1 cellular context compared by ENCODE assay signal in genomic region chr10:121594623-121595320, GRCh38.
TF ChIP-seq lines count a peak whose summit lies in the region.

No MANE protein-coding gene starts in this region.

TF ChIP-seq in HepG2, 621 proteins besides CTCF, POLR2A, EP300 and RAD21:
- TF ChIP-seq THAP9 (CRISPR knock-in tag; IDR thresholded peaks at IDR 0.05; ENCODE audit: borderline replicate concordance) (no peak), AKAP8 (CRISPR knock-in tag; IDR thresholded peaks at IDR 0.05) (no peak), RARA (CRISPR knock-in tag; IDR thresholded peaks at IDR 0.05) (no peak), NFIB (CRISPR knock-in tag; IDR thresholded peaks at IDR 0.05; ENCODE audit: borderline replicate concordance) (no peak), ZSCAN22 (CRISPR knock-in tag; IDR thresholded peaks at IDR 0.05) (no peak), XBP1 (CRISPR knock-in tag; IDR thresholded peaks at IDR 0.05) (no peak), ELF4 (CRISPR knock-in tag; IDR thresholded peaks at IDR 0.05; ENCODE audit: borderline replicate concordance) (no peak), ZXDC (CRISPR knock-in tag; IDR thresholded peaks at IDR 0.05) (no peak), ARNTL (CRISPR knock-in tag; IDR thresholded peaks at IDR 0.05) (no peak), GLI4 (CRISPR knock-in tag; IDR thresholded peaks at IDR 0.05; ENCODE audit: borderline replicate concordance) (no peak)
